8 cellular contexts compared by ENCODE assay signal in the genomic region with DNA sequence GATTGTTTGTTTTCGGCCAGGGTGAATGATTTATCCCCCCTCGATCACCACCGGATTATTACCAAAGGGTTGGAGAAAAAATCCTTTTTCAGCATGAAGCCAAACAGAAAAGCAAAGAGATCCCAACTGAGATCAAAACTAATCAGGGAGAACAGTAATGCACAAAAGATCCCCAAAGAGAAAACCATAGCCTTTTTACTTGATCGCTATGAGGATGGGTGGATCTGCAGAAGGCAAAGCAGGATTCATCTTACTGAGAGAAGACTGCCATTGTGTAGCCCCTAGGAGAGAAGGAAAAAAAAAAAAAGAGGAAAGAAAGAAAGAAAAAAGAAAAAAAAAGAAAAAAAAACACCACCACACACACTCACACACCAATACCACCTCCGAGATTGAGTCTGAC. TPM values are rescaled to one million over a fixed set of nuclear protein-coding genes. Genes with fewer than 3 reads are reported as not detected.
DNase-seq lines count a peak whose midpoint lies in the region; ATAC-seq, FAIRE-seq and TF ChIP-seq lines count a peak whose summit lies in the region.

A gene (minus strand): TSS at position 294 of the 400 bp plus-strand sequence.

- no peaks in the 10 kb centered on the region for H3K9me2 ChIP-seq in hepatocyte (replicated peaks; ENCODE audit: insufficient read depth)

- H3K4me3 Mint-ChIP-seq in H9 (peak within 1 kb of the TSS; percentile 65 to 86), Caco-2 (ENCODE audit: unreplicated experiment) (no peak within 1 kb of the TSS)
- peak within 1 kb of the TSS; percentile 71 for H3K4me3 Mint-ChIP-seq in activated T-helper 2 cell treated with anti-CD3 and anti-CD28 coated beads, Interferon-gamma antibody, Interleukin-2, Interleukin-4, amounts not matched to agents 10 μg/mL and 5 μg/mL and 100 μg/mL, durations not matched to agents 14 hours and 24 hours and 36 hours (ENCODE audit: low read depth)

- no peak within 1 kb of the TSS for H3K4me3 ChIP-seq in hepatocyte
- peak within 1 kb of the TSS; percentile 39 to 61 (median 56) for H3K4me3 ChIP-seq in gastrocnemius medialis
- H3K4me3 ChIP-seq in Caco-2 (ENCODE audit: low read depth, low read length), result no peak within 1 kb of the TSS

- no peak within 1 kb of the TSS for H2BK15ac ChIP-seq in H9 (ENCODE audit: low read depth, low read length)

- H3K18ac ChIP-seq in H9 (ENCODE audit: insufficient read length, low read depth, low read length), result no peak within 1 kb of the TSS

- no peak within 1 kb of the TSS for H3K56ac ChIP-seq in H9 (ENCODE audit: insufficient read length, low read depth, low read length)

- CTCF ChIA-PET in Caco-2 (lab: Charles Lee), result no interaction called here

- peaks cover 23% of the 10 kb centered on the region for H3K23me2 ChIP-seq in H9 (ENCODE audit: insufficient read length, low read depth, low read length, poor library complexity, severe bottlenecking)

- H3K36me3 ChIP-seq in hepatocyte (replicated peaks; ENCODE audit: insufficient read depth, low read depth) (no peaks in the 10 kb centered on the region), gastrocnemius medialis (no peaks in the 10 kb centered on the region), Caco-2 (ENCODE audit: control insufficient read depth, insufficient read depth, low read length) (no peaks in the 10 kb centered on the region)

- H3K4me1 Mint-ChIP-seq in H9, result peaks cover 23 to 25% of the 10 kb centered on the region in 2 experiments
- peaks cover 27% of the 10 kb centered on the region for H3K4me1 Mint-ChIP-seq in activated T-helper 2 cell treated with anti-CD3 and anti-CD28 coated beads, Interferon-gamma antibody, Interleukin-2, Interleukin-4, amounts not matched to agents 10 μg/mL and 5 μg/mL and 100 μg/mL, durations not matched to agents 14 hours and 24 hours and 36 hours (ENCODE audit: low read depth)
- H3K4me1 Mint-ChIP-seq in Caco-2 (ENCODE audit: low read depth, unreplicated experiment), result no peaks in the 10 kb centered on the region

- no peak within 1 kb of the TSS for H2BK5ac ChIP-seq in H9 (ENCODE audit: insufficient read length, low read length)

- H3K14ac ChIP-seq in H9 (ENCODE audit: insufficient read depth, low read length), result no peak within 1 kb of the TSS

- ATAC-seq in gastrocnemius medialis, result no peak

- no peak within 1 kb of the TSS for H2BK120ac ChIP-seq in H9 (ENCODE audit: low read depth, low read length, poor library complexity, severe bottlenecking)

- H3K9me3 Mint-ChIP-seq in H9, result no peaks in the 10 kb centered on the region
- H3K9me3 Mint-ChIP-seq in activated T-helper 2 cell treated with anti-CD3 and anti-CD28 coated beads, Interferon-gamma antibody, Interleukin-2, Interleukin-4, amounts not matched to agents 10 μg/mL and 5 μg/mL and 100 μg/mL, durations not matched to agents 14 hours and 24 hours and 36 hours, result no peaks in the 10 kb centered on the region
- no peaks in the 10 kb centered on the region for H3K9me3 Mint-ChIP-seq in Caco-2 (ENCODE audit: unreplicated experiment)

- H4K91ac ChIP-seq in H9 (ENCODE audit: insufficient read length, low read depth, low read length), result no peak within 1 kb of the TSS

- H4K20me1 ChIP-seq in H9 (ENCODE audit: control insufficient read depth, insufficient read depth, insufficient read length), result no peaks in the 10 kb centered on the region
- no peaks in the 10 kb centered on the region for H4K20me1 ChIP-seq in hepatocyte (ENCODE audit: insufficient read depth, poor library complexity, severe bottlenecking)

- H3K79me2 ChIP-seq in H9 (ENCODE audit: insufficient read depth, low read length), result no peaks in the 10 kb centered on the region
- no peaks in the 10 kb centered on the region for H3K79me2 ChIP-seq in hepatocyte

- H2AFZ ChIP-seq in H9 (ENCODE audit: low read length) (peak within 1 kb of the TSS; percentile 7), hepatocyte (peak within 1 kb of the TSS; percentile 15)

- H3K9ac ChIP-seq in H9 (ENCODE audit: extremely low read depth, insufficient read length, low read length), result peak within 1 kb of the TSS; percentile 32

- H3K9me3 ChIP-seq in H9 (ENCODE audit: control insufficient read depth, low read depth, low read length) (no peaks in the 10 kb centered on the region), hepatocyte (ENCODE audit: low read depth) (no peaks in the 10 kb centered on the region), gastrocnemius medialis (no peaks in the 10 kb centered on the region), Caco-2 (no peaks in the 10 kb centered on the region)

- in situ Hi-C loops in gastrocnemius medialis (cut with MboI; ENCODE audit: low sequenced_read_pairs in 4 of 4), result no loop called here

- H3K27me3 ChIP-seq in H9 (ENCODE audit: insufficient read depth, low read length), result peaks cover 12% of the 10 kb centered on the region; the same call in 1 of the 2 replicates
- peaks cover 72% of the 10 kb centered on the region for H3K27me3 ChIP-seq in hepatocyte
- H3K27me3 ChIP-seq in gastrocnemius medialis, result peaks cover 30 to 32% (median 31%) of the 10 kb centered on the region in 3 donors
- no peaks in the 10 kb centered on the region for H3K27me3 ChIP-seq in Caco-2 (replicated peaks; ENCODE audit: control insufficient read depth, insufficient read depth, low read length)

- no peak for DNase-seq in H9
- DNase-seq in activated T-helper 2 cell treated with anti-CD3 and anti-CD28 coated beads, Interferon-gamma antibody, Interleukin-2, Interleukin-4, amounts not matched to agents 10 μg/mL and 5 μg/mL and 100 μg/mL, durations not matched to agents 14 hours and 24 hours and 36 hours (ENCODE audit: low spot score), result no peak
- no peak for DNase-seq in hepatocyte (ENCODE audit: low spot score)
- no peak for DNase-seq in gastrocnemius medialis
- DNase-seq in NK-92 treated with Interleukin-12 subunit alpha and Interleukin-12 subunit beta, amount 100 ng/mL, for 24 hours (lab: John Stamatoyannopoulos, UW), result no peak
- no peak for DNase-seq in Caco-2
- DNase-seq in GM12892 (ENCODE audit: insufficient read length), result no peak
- DNase-seq in stimulated activated CD4-positive, alpha-beta T cell treated with anti-CD3 and anti-CD28 coated beads, Interleukin-2, amount 100 ng/mL, for 24 hours, result no peak

- intact Hi-C loops in activated T-helper 2 cell treated with anti-CD3 and anti-CD28 coated beads, Interferon-gamma antibody, Interleukin-2, Interleukin-4, amounts not matched to agents 10 μg/mL and 5 μg/mL and 100 μg/mL, durations not matched to agents 14 hours and 24 hours and 36 hours (cut with micrococcal nuclease), result loop anchor here (1.0 to 2.0 kb wide), 2 partner anchors 7 to 55 kb away; no protein-coding TSS in a partner anchor
- intact Hi-C loops in gastrocnemius medialis (cut with DNase I; ENCODE audit: low total_unique reads), result no loop called here
- intact Hi-C loops in Caco-2 (cut with micrococcal nuclease; ENCODE audit: unreplicated experiment), result no loop called here

- peaks cover 76% of the 10 kb centered on the region for H3K27me3 Mint-ChIP-seq in H9 (ENCODE audit: low read depth)
- peaks cover 56% of the 10 kb centered on the region for H3K27me3 Mint-ChIP-seq in activated T-helper 2 cell treated with anti-CD3 and anti-CD28 coated beads, Interferon-gamma antibody, Interleukin-2, Interleukin-4, amounts not matched to agents 10 μg/mL and 5 μg/mL and 100 μg/mL, durations not matched to agents 14 hours and 24 hours and 36 hours (ENCODE audit: low read depth)
- H3K27me3 Mint-ChIP-seq in Caco-2 (ENCODE audit: insufficient read depth, unreplicated experiment), result peaks cover 8% of the 10 kb centered on the region

- H2BK12ac ChIP-seq in H9 (ENCODE audit: insufficient read length, low read depth, low read length), result no peak within 1 kb of the TSS

- no peak within 1 kb of the TSS for H2AK5ac ChIP-seq in H9 (ENCODE audit: insufficient read length, low read length)

- no peak within 1 kb of the TSS for H3K27ac ChIP-seq in H9 (ENCODE audit: insufficient read length, low read depth, low read length)
- H3K27ac ChIP-seq in hepatocyte, result no peak within 1 kb of the TSS
- H3K27ac ChIP-seq in gastrocnemius medialis, result no peak within 1 kb of the TSS

- no peak for TF ChIP-seq CTCF in H9 (conservative IDR thresholded peaks at IDR 0.05)
- no peak for TF ChIP-seq CTCF in hepatocyte (IDR thresholded peaks at IDR 0.05; ENCODE audit: poor library complexity)
- no peak for TF ChIP-seq CTCF in gastrocnemius medialis (IDR thresholded peaks at IDR 0.05 in 4 of 5, conservative IDR thresholded peaks at IDR 0.05 in 1 of 5)
- no peak for TF ChIP-seq CTCF in Caco-2 (IDR thresholded peaks at IDR 0.05; ENCODE audit: insufficient read depth in 1 of 2, low read depth in 1 of 2, low read length in 1 of 2, severe bottlenecking in 1 of 2, unreplicated experiment in 1 of 2)

- no peak within 1 kb of the TSS for H2BK20ac ChIP-seq in H9 (ENCODE audit: low read depth, low read length, poor library complexity, severe bottlenecking)

- H3K79me1 ChIP-seq in H9 (ENCODE audit: insufficient read depth, low read depth, low read length, poor library complexity, severe bottlenecking), result no peaks in the 10 kb centered on the region

- BruUV-seq in Caco-2 (replicated peaks; lab: Mats Ljungman, UMichigan), result no TSS peak

- H3K4me2 ChIP-seq in H9 (ENCODE audit: insufficient read depth, insufficient read length, low read length) (peak within 1 kb of the TSS; percentile 95), hepatocyte (peak within 1 kb of the TSS; percentile 81)

- H3K36me3 Mint-ChIP-seq in H9 (ENCODE audit: insufficient read depth in 1 of 3, low read depth in 3 of 3) (no peaks in the 10 kb centered on the region), Caco-2 (ENCODE audit: insufficient read depth, unreplicated experiment) (no peaks in the 10 kb centered on the region)
- H3K36me3 Mint-ChIP-seq in activated T-helper 2 cell treated with anti-CD3 and anti-CD28 coated beads, Interferon-gamma antibody, Interleukin-2, Interleukin-4, amounts not matched to agents 10 μg/mL and 5 μg/mL and 100 μg/mL, durations not matched to agents 14 hours and 24 hours and 36 hours (ENCODE audit: low read depth), result no peaks in the 10 kb centered on the region

- no peak within 1 kb of the TSS for H4K5ac ChIP-seq in H9 (ENCODE audit: insufficient read length, low read depth, low read length)

- H3K4ac ChIP-seq in H9 (ENCODE audit: low read depth, low read length), result no peak within 1 kb of the TSS

- H4K8ac ChIP-seq in H9 (replicated peaks; ENCODE audit: insufficient read length, low read depth, low read length), result no peak within 1 kb of the TSS

- no peak for TF ChIP-seq POLR2A in gastrocnemius medialis (IDR thresholded peaks at IDR 0.05)
- no peak for TF ChIP-seq POLR2A in GM12892 (IDR thresholded peaks at IDR 0.05; ENCODE audit: low read depth, low read length)

- H3K27ac Mint-ChIP-seq in H9 (peak within 1 kb of the TSS in 2 of 3 experiments; percentile 66 to 74; a peak in 2 of 7 replicates), Caco-2 (ENCODE audit: unreplicated experiment) (no peak within 1 kb of the TSS)
- H3K27ac Mint-ChIP-seq in activated T-helper 2 cell treated with anti-CD3 and anti-CD28 coated beads, Interferon-gamma antibody, Interleukin-2, Interleukin-4, amounts not matched to agents 10 μg/mL and 5 μg/mL and 100 μg/mL, durations not matched to agents 14 hours and 24 hours and 36 hours, result peak within 1 kb of the TSS; percentile 36

- H3K23ac ChIP-seq in H9 (ENCODE audit: insufficient read length, low read depth, low read length), result no peak within 1 kb of the TSS

- H3T11ph ChIP-seq in H9 (ENCODE audit: low read length), result no peak within 1 kb of the TSS

- POLR2A ChIA-PET in Caco-2 (lab: Charles Lee), result no interaction called here

- no CpG with 5 or more reads among the region's 5 CpGs for WGBS in H9 (ENCODE audit: extremely low coverage, insufficient read length, low lambda C conversion rate)
- 26% methylated on average over 5 of the region's 5 CpGs for whole genome bisulfite sequencing in hepatocyte (ENCODE audit: low lambda C conversion rate, missing lambda C conversion rate)

- no peak for FAIRE-seq in GM12892 (lab: Jason Lieb, UNC)

- H3K4me1 ChIP-seq in H9 (ENCODE audit: insufficient read depth, low read length) (peaks cover 4% of the 10 kb centered on the region), hepatocyte (ENCODE audit: insufficient read depth) (peaks cover 8% of the 10 kb centered on the region), gastrocnemius medialis (peaks cover 7 to 26% of the 10 kb centered on the region in 2 donors), Caco-2 (no peaks in the 10 kb centered on the region)

RNA-seq across cellular contexts. Expression of the gene that starts here (rescaled TPM):
- total RNA-seq in H9 (2021) (0.22 TPM in 2 replicates), hepatocyte (0.73 and 0.84 TPM in 2 replicates), gastrocnemius medialis (under 1 TPM in 1 of 4 donors, not detected in 3; 0.02 TPM), Caco-2 (2022) (not detected in 2 replicates)
- total RNA-seq in activated T-helper 2 cell treated with anti-CD3 and anti-CD28 coated beads, Interferon-gamma antibody, Interleukin-2, Interleukin-4, amounts not matched to agents 10 μg/mL and 5 μg/mL and 100 μg/mL, durations not matched to agents 14 hours and 24 hours and 36 hours, result not detected in 2 replicates
- polyA plus RNA-seq in hepatocyte, result 0.96 TPM in 1 of 2 replicates, not detected in the other
- polyA plus RNA-seq in GM12892 (2012; ENCODE audit: missing spikeins), result not detected

Comparison
In these comparisons a context has a peak if more than half of its experiments do, and no peak if none do; other contexts are left out.
1. H3K4me3 ChIP-seq: peak in gastrocnemius medialis (4 of 4); none in hepatocyte (single experiment) and Caco-2 (single experiment).